ENCODE assay signal across 13 cellular contexts in the genomic region with DNA sequence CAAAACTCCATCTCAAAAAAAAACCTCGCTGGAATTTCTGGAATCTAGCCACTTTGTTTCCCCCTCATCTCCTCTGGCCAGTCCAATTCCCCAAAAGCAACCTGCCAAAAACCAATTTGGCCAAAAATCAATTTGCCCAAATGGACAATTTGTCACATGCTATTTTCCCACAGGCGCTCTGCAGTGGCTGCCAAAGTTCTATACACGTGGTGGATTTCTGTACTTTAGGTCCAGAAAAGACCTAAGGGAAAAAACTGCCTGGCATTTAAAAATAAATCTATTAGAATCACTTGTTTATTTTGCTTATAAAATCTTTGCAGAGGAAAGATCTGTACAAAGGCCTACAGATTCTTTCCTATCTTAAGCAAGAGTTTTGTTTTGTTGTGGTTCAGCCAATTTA.
DNase-seq lines count a peak whose midpoint lies in the region; ATAC-seq and TF ChIP-seq lines count a peak whose summit lies in the region.
"Had no signal": no experiment of that assay in that cellular context is flagged by ENCODE, and none has a peak within 500 bp of the region (broad histone marks: within the 10 kb centered on the region; RNA-seq: fewer than 3 reads in every experiment).

No MANE protein-coding gene starts in this region.

- TF ChIP-seq CTCF in testis (IDR thresholded peaks at IDR 0.05) (no peak), uterus (IDR thresholded peaks at IDR 0.05) (no peak)

- TF ChIP-seq POLR2A in testis (IDR thresholded peaks at IDR 0.05) (no peak), uterus (IDR thresholded peaks at IDR 0.05) (no peak)

- H3K4me3 Mint-ChIP-seq in activated T-cell treated with anti-CD3 and anti-CD28 coated beads, Interleukin-2, amount 50 U/mL, for 72 hours = peak overlapping the region; percentile 57 to 69
- H3K4me3 Mint-ChIP-seq in activated naive CD8-positive, alpha-beta T cell = peak overlapping the region; percentile 79
- H3K4me3 Mint-ChIP-seq in immature natural killer cell = peak overlapping the region; percentile 30 to 64 (median 42)

- H3K27me3 ChIP-seq in testis (no peaks in the 10 kb centered on the region), uterus (no peaks in the 10 kb centered on the region)

- no peak for ATAC-seq in activated T-cell treated with anti-CD3 and anti-CD28 coated beads, Interleukin-2, amount 50 U/mL, for 72 hours (replicated peaks in 1 of 2)

- H3K9me3 ChIP-seq in testis = no peaks in the 10 kb centered on the region
- H3K9me3 ChIP-seq in uterus = no peaks in the 10 kb centered on the region

- intact Hi-C loops in testis (cut with DNase I; ENCODE audit: low total_unique reads) = no loop called here
- intact Hi-C loops in uterus (cut with DNase I; ENCODE audit: low total_unique reads) = no loop called here

- peaks cover 19 to 26% of the 10 kb centered on the region in 2 donors for H3K36me3 Mint-ChIP-seq in activated T-cell treated with anti-CD3 and anti-CD28 coated beads, Interleukin-2, amount 50 U/mL, for 72 hours (ENCODE audit: insufficient read depth in 2 of 2)
- no peaks in the 10 kb centered on the region for H3K36me3 Mint-ChIP-seq in activated naive CD8-positive, alpha-beta T cell
- H3K36me3 Mint-ChIP-seq in immature natural killer cell = peaks cover 4% of the 10 kb centered on the region in 3 donors

- peak overlapping the region; percentile 83 for H3K27ac Mint-ChIP-seq in activated T-cell treated with anti-CD3 and anti-CD28 coated beads, Interleukin-2, amount 50 U/mL, for 72 hours
- peak overlapping the region; percentile 96 for H3K27ac Mint-ChIP-seq in activated naive CD8-positive, alpha-beta T cell
- peak overlapping the region in 5 of 6 donors; percentile 69 to 83 (median 71) for H3K27ac Mint-ChIP-seq in immature natural killer cell

- no peak overlapping the region for H3K27ac ChIP-seq in testis
- no peak overlapping the region for H3K27ac ChIP-seq in uterus
- H3K27ac ChIP-seq: left ventricle myocardium inferior, SK-N-MC had no signal

- H3K36me3 ChIP-seq in testis (ENCODE audit: low read depth, missing control alignments) = no peaks in the 10 kb centered on the region
- H3K36me3 ChIP-seq in uterus = no peaks in the 10 kb centered on the region
- H3K36me3 ChIP-seq: left ventricle myocardium inferior had no signal

- DNase-seq in activated T-cell treated with anti-CD3 and anti-CD28 coated beads, Interleukin-2, amount 50 U/mL, for 72 hours = no peak
- DNase-seq in activated T-cell treated with anti-CD3 and anti-CD28 coated beads for 4 hours (no peak), immature natural killer cell (no peak), testis (peak; percentile 27), NCI-H187 (lab: John Stamatoyannopoulos, UW) (no peak), NCI-H524 treated with DMSO at 0.1 percent for 48 hours (lab: John Stamatoyannopoulos, UW) (no peak), uterus (no peak)
- DNase-seq: activated CD4-positive, alpha-beta T cell treated with anti-CD3 and anti-CD28 coated beads for 1 hour; amniotic stem cell; left ventricle myocardium inferior; NCI-H1417 treated with DMSO at 0.1 percent for 48 hours had no signal

- WGBS in testis, 2 donors = 39 to 49% methylated on average over 3 of the region's 3 CpGs

- H3K4me1 ChIP-seq in testis = no peaks in the 10 kb centered on the region
- H3K4me1 ChIP-seq in uterus = no peaks in the 10 kb centered on the region
- H3K4me1 ChIP-seq: left ventricle myocardium inferior had no signal

- peaks cover 44% of the 10 kb centered on the region for H3K4me1 Mint-ChIP-seq in activated T-cell treated with anti-CD3 and anti-CD28 coated beads, Interleukin-2, amount 50 U/mL, for 72 hours (ENCODE audit: low read depth)
- peaks cover 36% of the 10 kb centered on the region for H3K4me1 Mint-ChIP-seq in activated naive CD8-positive, alpha-beta T cell (ENCODE audit: low read depth)
- H3K4me1 Mint-ChIP-seq in immature natural killer cell = peaks cover 13 to 17% of the 10 kb centered on the region in 2 donors

- H3K9me3 Mint-ChIP-seq in activated T-cell treated with anti-CD3 and anti-CD28 coated beads, Interleukin-2, amount 50 U/mL, for 72 hours = peaks cover 13% of the 10 kb centered on the region in 2 donors
- H3K9me3 Mint-ChIP-seq in activated naive CD8-positive, alpha-beta T cell (ENCODE audit: low read depth) = no peaks in the 10 kb centered on the region
- peaks cover 9 to 23% (median 17%) of the 10 kb centered on the region in 6 donors for H3K9me3 Mint-ChIP-seq in immature natural killer cell

- H3K27me3 Mint-ChIP-seq in activated T-cell treated with anti-CD3 and anti-CD28 coated beads, Interleukin-2, amount 50 U/mL, for 72 hours (ENCODE audit: low read depth) = peaks cover 6% of the 10 kb centered on the region
- H3K27me3 Mint-ChIP-seq in activated naive CD8-positive, alpha-beta T cell = no peaks in the 10 kb centered on the region
- H3K27me3 Mint-ChIP-seq in immature natural killer cell (ENCODE audit: low read depth in 3 of 3) = peaks cover 0 to 9% (median 8%) of the 10 kb centered on the region in 3 donors

- no peak overlapping the region for H3K4me3 ChIP-seq in testis
- H3K4me3 ChIP-seq in uterus = no peak overlapping the region
- H3K4me3 ChIP-seq: left ventricle myocardium inferior, SK-N-MC had no signal
